Comparison of ENCODE assay signal across 23 cellular contexts in genomic region chr15:97081666-97082226, GRCh38.
DNase-seq lines count a peak whose midpoint lies in the region; ATAC-seq and TF ChIP-seq lines count a peak whose summit lies in the region.
"Had no signal": no experiment of that assay in that cellular context is flagged by ENCODE, and none has a peak within 500 bp of the region (broad histone marks: within the 10 kb centered on the region; RNA-seq: fewer than 3 reads in every experiment).

No MANE protein-coding gene starts in this region.

- H4K8ac ChIP-seq in trophoblast cell (ENCODE audit: low read depth, low read length) = no peak overlapping the region

- peak; percentile 2 for DNase-seq in Caki2 (ENCODE audit: low read depth)
- DNase-seq in M059J (ENCODE audit: low read depth) = peak; percentile 3
- DNase-seq in kidney epithelial cell (ENCODE audit: low read depth) = peak; percentile 34
- DNase-seq in trophoblast cell = peak; percentile 74 to 91
- DNase-seq in A172 (ENCODE audit: low spot score) = no peak
- no peak for DNase-seq in effector memory CD4-positive, alpha-beta T cell
- DNase-seq in activated CD8-positive, alpha-beta memory T cell treated with anti-CD3 and anti-CD28 coated beads, Interleukin-2, amount 10 ng/mL, durations not matched to agents 7 days and 5 days = no peak
- DNase-seq: CD4-positive, CD25-positive, alpha-beta regulatory T cell; Kasumi-1; MV-4-11; NCI-H1105 treated with DMSO at 0.1 percent for 48 hours; NCI-H146; NCI-H1930; NCI-H446; NCI-H524 treated with DMSO at 0.1 percent for 48 hours; NCI-H82; NK-92 treated with Interleukin-12 subunit alpha and Interleukin-12 subunit beta, amount 100 ng/mL, for 24 hours; PC-9; Right ventricle myocardium superior; RPMI8226 had no signal

- no peak overlapping the region for H2AFZ ChIP-seq in trophoblast cell (ENCODE audit: insufficient read depth, low read length, poor library complexity)
- H2AFZ ChIP-seq: PC-9 had no signal

- H3K23ac ChIP-seq in trophoblast cell (ENCODE audit: low read length) = no peak overlapping the region

- no peaks in the 10 kb centered on the region for H3K4me1 Mint-ChIP-seq in activated CD8-positive, alpha-beta memory T cell treated with anti-CD3 and anti-CD28 coated beads, Interleukin-2, amount 10 ng/mL, durations not matched to agents 7 days and 5 days
- H3K4me1 Mint-ChIP-seq: CD4-positive, CD25-positive, alpha-beta regulatory T cell had no signal

- CTCF ChIA-PET in activated CD8-positive, alpha-beta memory T cell treated with anti-CD3 and anti-CD28 coated beads, Interleukin-2, amount 10 ng/mL, durations not matched to agents 7 days and 5 days (lab: Charles Lee) = no interaction called here

- H3K18ac ChIP-seq in trophoblast cell (ENCODE audit: low read length) = no peak overlapping the region

- peaks cover 0 to 2% of the 10 kb centered on the region in 2 experiments for H3K4me1 ChIP-seq in trophoblast cell (ENCODE audit: control insufficient read depth in 1 of 2, insufficient read depth in 2 of 2, low read length in 2 of 2)
- H3K4me1 ChIP-seq in effector memory CD4-positive, alpha-beta T cell (ENCODE audit: control insufficient read depth, insufficient read depth, low read length, poor library complexity, severe bottlenecking) = no peaks in the 10 kb centered on the region
- H3K4me1 ChIP-seq: SJSA1 had no signal

- H3K27ac Mint-ChIP-seq in activated CD8-positive, alpha-beta memory T cell treated with anti-CD3 and anti-CD28 coated beads, Interleukin-2, amount 10 ng/mL, durations not matched to agents 7 days and 5 days = no peak overlapping the region
- H3K27ac Mint-ChIP-seq: CD4-positive, CD25-positive, alpha-beta regulatory T cell had no signal

- no peak overlapping the region for H3K14ac ChIP-seq in trophoblast cell (ENCODE audit: low read length)

- TF ChIP-seq CTCF in kidney epithelial cell (IDR thresholded peaks at IDR 0.05; ENCODE audit: insufficient read depth, low read length, poor library complexity, severe bottlenecking) = no peak

- no peak overlapping the region for H3K4me3 ChIP-seq in kidney epithelial cell (ENCODE audit: low read depth, low read length)
- no peak overlapping the region for H3K4me3 ChIP-seq in trophoblast cell (ENCODE audit: low read depth, low read length)
- no peak overlapping the region for H3K4me3 ChIP-seq in effector memory CD4-positive, alpha-beta T cell (ENCODE audit: insufficient read depth, low read depth, low read length, poor library complexity, severe bottlenecking)
- H3K4me3 ChIP-seq: PC-9, SJSA1 had no signal

- H3K4ac ChIP-seq in trophoblast cell (ENCODE audit: low read depth, low read length) = no peak overlapping the region

- in situ Hi-C loops in Caki2 (cut with HindIII; ENCODE audit: low pct_unique_long_range_greater_than_20kb, low sequenced_read_pairs) = no loop called here

- no CpG with 5 or more reads among the region's 6 CpGs for WGBS in trophoblast cell (ENCODE audit: extremely low coverage, insufficient coverage, insufficient read length)

- H3K27ac ChIP-seq in trophoblast cell (ENCODE audit: low read depth, low read length) = no peak overlapping the region
- no peak overlapping the region for H3K27ac ChIP-seq in effector memory CD4-positive, alpha-beta T cell (ENCODE audit: insufficient read depth, low read length, poor library complexity, severe bottlenecking)
- H3K27ac ChIP-seq: PC-9, SJSA1 had no signal

- H3K36me3 Mint-ChIP-seq in activated CD8-positive, alpha-beta memory T cell treated with anti-CD3 and anti-CD28 coated beads, Interleukin-2, amount 10 ng/mL, durations not matched to agents 7 days and 5 days = no peaks in the 10 kb centered on the region
- H3K36me3 Mint-ChIP-seq: CD4-positive, CD25-positive, alpha-beta regulatory T cell had no signal

- no peak overlapping the region for H2BK12ac ChIP-seq in trophoblast cell (ENCODE audit: low read length)

- no peak overlapping the region for H3K4me2 ChIP-seq in trophoblast cell (ENCODE audit: low read length)
- H3K4me2 ChIP-seq: PC-9 had no signal

- no peaks in the 10 kb centered on the region for H3K36me3 ChIP-seq in kidney epithelial cell (ENCODE audit: control insufficient read depth, insufficient read depth, low read length)
- no peaks in the 10 kb centered on the region for H3K36me3 ChIP-seq in trophoblast cell (ENCODE audit: control insufficient read depth in 1 of 2, insufficient read depth in 2 of 2, low read length in 2 of 2)
- no peaks in the 10 kb centered on the region for H3K36me3 ChIP-seq in effector memory CD4-positive, alpha-beta T cell (ENCODE audit: control insufficient read depth, insufficient read depth, low read length)
- H3K36me3 ChIP-seq: SJSA1 had no signal

- no peaks in the 10 kb centered on the region for H3K27me3 Mint-ChIP-seq in activated CD8-positive, alpha-beta memory T cell treated with anti-CD3 and anti-CD28 coated beads, Interleukin-2, amount 10 ng/mL, durations not matched to agents 7 days and 5 days
- H3K27me3 Mint-ChIP-seq: CD4-positive, CD25-positive, alpha-beta regulatory T cell had no signal

- no peak for ATAC-seq in GM21423 (IDR thresholded peaks at IDR 0.05; ENCODE audit: unreplicated experiment)
- ATAC-seq in activated CD8-positive, alpha-beta memory T cell treated with anti-CD3 and anti-CD28 coated beads, Interleukin-2, amount 10 ng/mL, durations not matched to agents 7 days and 5 days = no peak
- ATAC-seq: HCT116 had no signal

- H3K79me1 ChIP-seq in trophoblast cell (ENCODE audit: low read length) = no peaks in the 10 kb centered on the region

- no peaks in the 10 kb centered on the region for H3K79me2 ChIP-seq in trophoblast cell (ENCODE audit: control insufficient read depth, insufficient read depth, low read length, poor library complexity)

- H3K9me3 ChIP-seq in trophoblast cell (ENCODE audit: insufficient read depth, low read depth, low read length) = no peaks in the 10 kb centered on the region
- no peaks in the 10 kb centered on the region for H3K9me3 ChIP-seq in effector memory CD4-positive, alpha-beta T cell (ENCODE audit: control insufficient read depth, low read length)
- H3K9me3 ChIP-seq: SJSA1 had no signal

- H4K91ac ChIP-seq in trophoblast cell (ENCODE audit: low read depth, low read length) = no peak overlapping the region

- no peak overlapping the region for H4K12ac ChIP-seq in trophoblast cell (ENCODE audit: low read depth, low read length)

- no peak overlapping the region for H3K9ac ChIP-seq in trophoblast cell (ENCODE audit: low read length)

- peaks cover 9% of the 10 kb centered on the region for H3K9me3 Mint-ChIP-seq in activated CD8-positive, alpha-beta memory T cell treated with anti-CD3 and anti-CD28 coated beads, Interleukin-2, amount 10 ng/mL, durations not matched to agents 7 days and 5 days (ENCODE audit: low read depth)

- no peak overlapping the region for H2BK5ac ChIP-seq in trophoblast cell (ENCODE audit: low read depth, low read length, poor library complexity)

- H3K27me3 ChIP-seq in kidney epithelial cell (ENCODE audit: control insufficient read depth, insufficient read depth, low read length) = peaks cover 2% of the 10 kb centered on the region
- H3K27me3 ChIP-seq in trophoblast cell (ENCODE audit: insufficient read depth, low read length) = no peaks in the 10 kb centered on the region
- no peaks in the 10 kb centered on the region for H3K27me3 ChIP-seq in effector memory CD4-positive, alpha-beta T cell (replicated peaks; ENCODE audit: control insufficient read depth, insufficient read depth, low read length, poor library complexity, severe bottlenecking)
- H3K27me3 ChIP-seq: SJSA1 had no signal

- H2BK120ac ChIP-seq in trophoblast cell (ENCODE audit: insufficient read depth, low read length, poor library complexity) = no peak overlapping the region

- no peak overlapping the region for H3K4me3 Mint-ChIP-seq in activated CD8-positive, alpha-beta memory T cell treated with anti-CD3 and anti-CD28 coated beads, Interleukin-2, amount 10 ng/mL, durations not matched to agents 7 days and 5 days
- H3K4me3 Mint-ChIP-seq: CD4-positive, CD25-positive, alpha-beta regulatory T cell had no signal

- H2AK5ac ChIP-seq in trophoblast cell (ENCODE audit: low read length) = no peak overlapping the region

Comparison
In these comparisons a context has a peak if more than half of its experiments do, and no peak if none do; other contexts are left out.
1. DNase-seq: peak in Caki2 (single experiment), M059J (single experiment), kidney epithelial cell (single experiment) and trophoblast cell (2 of 2); none in A172 (single experiment), effector memory CD4-positive, alpha-beta T cell (0 of 3) and activated CD8-positive, alpha-beta memory T cell treated with anti-CD3 and anti-CD28 coated beads, Interleukin-2, amount 10 ng/mL, durations not matched to agents 7 days and 5 days (single experiment).